In the genomic region with DNA sequence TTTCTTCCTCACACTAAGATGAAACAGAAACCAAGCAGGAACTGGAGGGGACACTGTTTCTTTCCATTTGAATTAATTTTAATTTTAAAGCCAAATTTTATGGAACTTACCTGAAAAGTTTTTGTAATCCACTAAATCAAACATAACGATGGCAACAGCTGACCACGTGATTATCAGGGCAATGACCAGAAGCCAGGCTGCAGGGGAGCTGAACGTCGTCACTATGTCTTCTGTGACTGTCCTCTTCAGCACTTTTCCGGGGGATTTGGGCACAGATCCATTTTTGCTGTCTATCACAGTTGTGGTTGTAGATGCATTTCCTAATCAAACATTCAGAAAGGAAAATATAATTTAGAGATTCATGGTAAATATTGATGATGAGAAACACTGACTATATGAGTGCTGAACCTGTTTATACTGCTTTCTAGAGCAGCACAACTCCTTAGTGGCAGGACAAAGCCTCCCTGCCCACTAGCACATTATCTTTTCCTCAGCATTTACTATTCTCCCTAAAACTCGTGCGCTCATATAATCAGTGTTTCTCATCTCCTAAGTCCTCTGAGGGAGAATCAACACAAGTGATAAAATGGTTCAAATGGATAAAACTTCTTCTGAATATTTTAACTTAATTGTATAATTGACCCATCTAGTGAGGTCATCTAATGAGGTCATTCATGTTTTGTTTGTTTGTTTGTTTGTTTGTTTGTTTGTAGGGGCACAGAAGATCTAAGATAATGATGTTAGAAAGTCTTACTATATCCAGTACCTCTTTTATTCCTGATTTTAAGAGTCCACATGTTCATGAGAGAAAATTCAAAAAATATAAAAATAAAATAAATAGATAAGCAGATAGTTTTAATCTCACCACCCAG, we compare ENCODE assay signal across 24 cellular contexts.
A peak's percentile ranks its signal among the peaks of the same experiment; 100 is the strongest.
DNase-seq lines count a peak whose midpoint lies in the region; ATAC-seq and TF ChIP-seq lines count a peak whose summit lies in the region.
"Had no signal": no experiment of that assay in that cellular context is flagged by ENCODE, and none has a peak within 500 bp of the region (broad histone marks: within the 10 kb centered on the region; RNA-seq: fewer than 3 reads in every experiment).

No MANE protein-coding gene starts in this region.

- DNase-seq in A172 (ENCODE audit: low spot score), result peak; percentile 12
- DNase-seq in M059J (ENCODE audit: low read depth), result peak; percentile 15
- DNase-seq in adrenal gland, result peak in 5 of 7 donors; percentile 19 to 32 (median 23)
- peak; percentile 7 for DNase-seq in iPS-NIHi11 (ENCODE audit: low spot score)
- DNase-seq in GM20000 (ENCODE audit: low spot score), result no peak
- DNase-seq in stimulated activated naive CD8-positive, alpha-beta T cell treated with anti-CD3 and anti-CD28 coated beads, Interleukin-15, Interleukin-2, amounts not matched to agents 100 U/mL and 50 U/mL, for 24 hours, result no peak
- DNase-seq: activated CD8-positive, alpha-beta memory T cell treated with anti-CD3 and anti-CD28 coated beads, Interleukin-2, amount 50 U/mL, for 4 hours; activated naive CD8-positive, alpha-beta T cell treated with anti-CD3 and anti-CD28 coated beads for 36 hours; CD4-positive, CD25-positive, alpha-beta regulatory T cell; cerebellar nuclear complex; effector CD8-positive, alpha-beta T cell; esophagus squamous epithelium; NCI-H1694 treated with DMSO at 0.1 percent for 48 hours; NCI-H226; Peyer's patch; posterior cingulate gyrus; stimulated activated CD4-positive, alpha-beta T cell treated with anti-CD3 and anti-CD28 coated beads, Interleukin-2, amount 100 ng/mL, for 24 hours; T-helper 17 cell had no signal

- 40 to 63% (median 54%) methylated on average over 7 of the region's 7 CpGs for WGBS in adrenal gland, 4 donors

- H3K27me3 ChIP-seq in adrenal gland, result no peaks in the 10 kb centered on the region
- H3K27me3 ChIP-seq: esophagus squamous epithelium, Peyer's patch, SJSA1 had no signal

- no peak for TF ChIP-seq CTCF in adrenal gland (IDR thresholded peaks at IDR 0.05)
- TF ChIP-seq CTCF in GM20000 (IDR thresholded peaks at IDR 0.05; ENCODE audit: extremely low read depth, missing control alignments), result no peak

- no peak overlapping the region for H3K27ac ChIP-seq in adrenal gland
- H3K27ac ChIP-seq: esophagus squamous epithelium, Peyer's patch, SJSA1, skin epidermis, thoracic aorta had no signal

- intact Hi-C loops in adrenal gland (cut with DNase I), result no loop called here

- H3K36me3 ChIP-seq in adrenal gland (replicated peaks in 1 of 2), result no peaks in the 10 kb centered on the region
- H3K36me3 ChIP-seq: esophagus squamous epithelium, Peyer's patch, SJSA1, thoracic aorta had no signal

- no peaks in the 10 kb centered on the region for H3K4me1 ChIP-seq in adrenal gland (replicated peaks in 1 of 2)
- H3K4me1 ChIP-seq: esophagus squamous epithelium, Peyer's patch, SJSA1 had no signal

- ATAC-seq in stimulated activated naive CD8-positive, alpha-beta T cell treated with anti-CD3 and anti-CD28 coated beads, Interleukin-15, Interleukin-2, amounts not matched to agents 100 U/mL and 50 U/mL, for 24 hours, result no peak
- ATAC-seq in GM21619 (IDR thresholded peaks at IDR 0.05; ENCODE audit: unreplicated experiment) (no peak), GM18873 (IDR thresholded peaks at IDR 0.05; ENCODE audit: low FRiP score, unreplicated experiment) (no peak)
- ATAC-seq: stimulated activated effector memory CD8-positive, alpha-beta T cell treated with anti-CD3 and anti-CD28 coated beads, Interleukin-12 subunit alpha, Interleukin-12 subunit beta, amount 100 ng/mL, for 72 hours; T-helper 17 cell had no signal

- no peaks in the 10 kb centered on the region for H3K9me3 ChIP-seq in adrenal gland (replicated peaks in 1 of 3)
- H3K9me3 ChIP-seq: esophagus squamous epithelium, Peyer's patch, SJSA1, thoracic aorta had no signal

- peak overlapping the region in 1 of 4 donors; percentile 22 for H3K4me3 ChIP-seq in adrenal gland
- H3K4me3 ChIP-seq: esophagus squamous epithelium, Peyer's patch, SJSA1, skin epidermis, thoracic aorta had no signal

- TF ChIP-seq POLR2A in adrenal gland (IDR thresholded peaks at IDR 0.05), result no peak

Comparison
In these comparisons a context has a peak if more than half of its experiments do, and no peak if none do; other contexts are left out.
1. DNase-seq: peak in A172 (single experiment), M059J (single experiment), adrenal gland (5 of 7) and iPS-NIHi11 (single experiment); none in GM20000 (single experiment) and stimulated activated naive CD8-positive, alpha-beta T cell treated with anti-CD3 and anti-CD28 coated beads, Interleukin-15, Interleukin-2, amounts not matched to agents 100 U/mL and 50 U/mL, for 24 hours (single experiment).